In genomic region chr10:13978844-13979227, GRCh38 we compare ENCODE assay signal across 22 cellular contexts.
DNase-seq lines count a peak whose midpoint lies in the region; ATAC-seq and TF ChIP-seq lines count a peak whose summit lies in the region.
"Had no signal": no experiment of that assay in that cellular context is flagged by ENCODE, and none has a peak within 500 bp of the region (broad histone marks: within the 10 kb centered on the region; RNA-seq: fewer than 3 reads in every experiment).

No MANE protein-coding gene starts in this region.

- no peak overlapping the region for H2BK5ac ChIP-seq in mesendoderm (ENCODE audit: low read length)

- H3K27me3 ChIP-seq in gastroesophageal sphincter: no peaks in the 10 kb centered on the region
- no peaks in the 10 kb centered on the region for H3K27me3 ChIP-seq in mesendoderm (ENCODE audit: insufficient read depth, low read length, poor library complexity)
- H3K27me3 ChIP-seq: adrenal gland had no signal

- POLR2A ChIA-PET in HEK293 (lab: Yijun Ruan, JAX): no interaction called here

- TF ChIP-seq POLR2A in gastroesophageal sphincter (IDR thresholded peaks at IDR 0.05): no peak

- TF ChIP-seq CTCF in HEK293 (tag by site-specific recombination; IDR thresholded peaks at IDR 0.05) (no peak), gastroesophageal sphincter (IDR thresholded peaks at IDR 0.05) (no peak)

- H3K4ac ChIP-seq in mesendoderm (ENCODE audit: low read depth, low read length): no peak overlapping the region

- DNase-seq in T1000 (lab: John Stamatoyannopoulos, UW) (peak; percentile 77), skeletal muscle cell (ENCODE audit: low read depth) (peak; percentile 84), AG08396 (ENCODE audit: low spot score) (no peak), mesendoderm (no peak)
- DNase-seq: activated CD8-positive, alpha-beta memory T cell treated with anti-CD3 and anti-CD28 coated beads for 24 hours; activated T-cell treated with anti-CD3 and anti-CD28 coated beads, Interleukin-2, amount 50 U/mL, for 24 hours; adrenal gland; dorsolateral prefrontal cortex; kidney; lower lobe of right lung; NCI-H1930; NCI-H774; OCI-M1; spleen; stimulated activated CD4-positive, alpha-beta T cell treated with anti-CD3 and anti-CD28 coated beads, Interleukin-4, amount 100 ng/mL, for 1 hour; SW 1271 had no signal

- H3K23ac ChIP-seq in mesendoderm (ENCODE audit: low read length): no peak overlapping the region

- no peak overlapping the region for H4K8ac ChIP-seq in mesendoderm (ENCODE audit: low read depth, low read length)

- H3K4me2 ChIP-seq in mesendoderm (ENCODE audit: low read length): no peak overlapping the region

- no peaks in the 10 kb centered on the region for H3K4me1 ChIP-seq in HEK293 (ENCODE audit: control insufficient read depth, insufficient read depth, low read length)
- peaks cover 0 to 38% (median 7%) of the 10 kb centered on the region in 3 donors for H3K4me1 ChIP-seq in gastroesophageal sphincter
- no peaks in the 10 kb centered on the region for H3K4me1 ChIP-seq in mesendoderm (ENCODE audit: control insufficient read depth, low read depth, low read length)
- H3K4me1 ChIP-seq: adrenal gland, lower lobe of right lung, spleen had no signal

- H3K9ac ChIP-seq in mesendoderm (ENCODE audit: low read length): no peak overlapping the region

- no peak overlapping the region for H3K18ac ChIP-seq in mesendoderm (ENCODE audit: low read length)

- no peak overlapping the region for H4K5ac ChIP-seq in mesendoderm (ENCODE audit: low read length)

- no peak overlapping the region for H3K56ac ChIP-seq in mesendoderm (ENCODE audit: low read length)

- TF ChIP-seq EP300 in gastroesophageal sphincter (IDR thresholded peaks at IDR 0.05): no peak

- no peak overlapping the region for H2BK120ac ChIP-seq in mesendoderm (ENCODE audit: low read depth, low read length)

- H3K79me1 ChIP-seq in mesendoderm (ENCODE audit: low read length): no peaks in the 10 kb centered on the region

- CTCF ChIA-PET in HEK293 (lab: Yijun Ruan, JAX): no interaction called here

- H3K4me3 ChIP-seq in HEK293 (ENCODE audit: low read depth, low read length) (no peak overlapping the region), gastroesophageal sphincter (no peak overlapping the region), skeletal muscle cell (ENCODE audit: low read depth, low read length) (no peak overlapping the region), mesendoderm (ENCODE audit: low read length) (no peak overlapping the region)
- H3K4me3 ChIP-seq: adrenal gland, dorsolateral prefrontal cortex, lower lobe of right lung, spleen had no signal

- no peaks in the 10 kb centered on the region for H3K79me2 ChIP-seq in mesendoderm (ENCODE audit: control insufficient read depth, insufficient read depth, low read length)

- no peak overlapping the region for H2AK5ac ChIP-seq in mesendoderm (ENCODE audit: low read length)

- H2BK15ac ChIP-seq in mesendoderm (replicated peaks; ENCODE audit: low read depth): no peak overlapping the region

- WGBS in gastroesophageal sphincter (ENCODE audit: low coverage in 1 of 2), 2 donors: 75 to 88% methylated on average over 2 to 4 of the region's 4 CpGs
- WGBS in mesendoderm (ENCODE audit: extremely low coverage, insufficient coverage, low lambda C conversion rate): no CpG with 5 or more reads among the region's 4 CpGs

- no peaks in the 10 kb centered on the region for H3K9me3 ChIP-seq in HEK293 (ENCODE audit: control insufficient read depth, insufficient read depth, low read depth, low read length)
- no peaks in the 10 kb centered on the region for H3K9me3 ChIP-seq in gastroesophageal sphincter
- H3K9me3 ChIP-seq: adrenal gland, lower lobe of right lung, spleen had no signal

- H3K27ac ChIP-seq in HEK293 (ENCODE audit: extremely low read depth, low read depth, low read length) (no peak overlapping the region), gastroesophageal sphincter (peak overlapping the region; percentile 43 to 78 (median 62)), mesendoderm (ENCODE audit: low read depth, low read length) (no peak overlapping the region)
- H3K27ac ChIP-seq: lower lobe of right lung, spleen had no signal

- H3K36me3 ChIP-seq in HEK293 (ENCODE audit: control insufficient read depth in 2 of 2, insufficient read depth in 1 of 2, low read length in 2 of 2) (no peaks in the 10 kb centered on the region), gastroesophageal sphincter (no peaks in the 10 kb centered on the region), mesendoderm (ENCODE audit: control insufficient read depth, insufficient read depth, low read length) (no peaks in the 10 kb centered on the region)
- H3K36me3 ChIP-seq: adrenal gland, lower lobe of right lung, spleen had no signal

- ATAC-seq in gastroesophageal sphincter (no peak), GM21737 (IDR thresholded peaks at IDR 0.05; ENCODE audit: unreplicated experiment) (no peak), HG03342 (IDR thresholded peaks at IDR 0.05; ENCODE audit: unreplicated experiment) (no peak)
- ATAC-seq: lower lobe of right lung; Right ventricle myocardium inferior; stimulated activated memory B cell treated with anti-CD40 and anti-IgM and Interleukin-4, amounts not matched to agents 10 μg/mL and 1 μg/mL and 100 μg/mL, for 72 hours had no signal

TF ChIP-seq in HEK293, 187 proteins besides CTCF, POLR2A, EP300 and RAD21:
- TF ChIP-seq ZNF664 (tag by site-specific recombination; IDR thresholded peaks at IDR 0.05): no peak
- 0 out of 2 replicates have a peak, but pooled peaks have one; percentile 47 for TF ChIP-seq ATF2 (tag by site-specific recombination; IDR thresholded peaks at IDR 0.05; ENCODE audit: low read depth)
TF ChIP-seq in HEK293: peak in this region for 1.

Comparison
In these comparisons a context has a peak if more than half of its experiments do, and no peak if none do; other contexts are left out.
1. H3K27ac ChIP-seq: peak in gastroesophageal sphincter (4 of 4); none in HEK293 (single experiment) and mesendoderm (single experiment).
2. DNase-seq: peak in T1000 (single experiment) and skeletal muscle cell (single experiment); none in AG08396 (single experiment) and mesendoderm (single experiment).